Comparison of ENCODE assay signal across 1 cellular context in genomic region chr5:150428106-150428876, GRCh38.
TF ChIP-seq lines count a peak whose summit lies in the region.

No MANE protein-coding gene starts in this region.

TF ChIP-seq in HepG2, 621 proteins besides CTCF, POLR2A, EP300 and RAD21 (continued from another document and continues in another):
- TF ChIP-seq POLR2G (IDR thresholded peaks at IDR 0.05; ENCODE audit: low read depth, low read length): peak; percentile 83
- no peak for TF ChIP-seq ELK4 (CRISPR knock-in tag; IDR thresholded peaks at IDR 0.05; ENCODE audit: borderline replicate concordance)
- no peak for TF ChIP-seq RORA (CRISPR knock-in tag; IDR thresholded peaks at IDR 0.05)
- no peak for TF ChIP-seq MIER2 (CRISPR knock-in tag; IDR thresholded peaks at IDR 0.05)
- TF ChIP-seq HDAC2 (CRISPR knock-in tag; IDR thresholded peaks at IDR 0.05): peak; percentile 22; the same call in 1 of the 2 replicates
- TF ChIP-seq, protein P1, sequence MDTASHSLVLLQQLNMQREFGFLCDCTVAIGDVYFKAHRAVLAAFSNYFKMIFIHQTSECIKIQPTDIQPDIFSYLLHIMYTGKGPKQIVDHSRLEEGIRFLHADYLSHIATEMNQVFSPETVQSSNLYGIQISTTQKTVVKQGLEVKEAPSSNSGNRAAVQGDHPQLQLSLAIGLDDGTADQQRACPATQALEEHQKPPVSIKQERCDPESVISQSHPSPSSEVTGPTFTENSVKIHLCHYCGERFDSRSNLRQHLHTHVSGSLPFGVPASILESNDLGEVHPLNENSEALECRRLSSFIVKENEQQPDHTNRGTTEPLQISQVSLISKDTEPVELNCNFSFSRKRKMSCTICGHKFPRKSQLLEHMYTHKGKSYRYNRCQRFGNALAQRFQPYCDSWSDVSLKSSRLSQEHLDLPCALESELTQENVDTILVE (CRISPR knock-in tag; IDR thresholded peaks at IDR 0.05): no peak
- no peak for TF ChIP-seq ZNF816 (CRISPR knock-in tag; IDR thresholded peaks at IDR 0.05; ENCODE audit: borderline replicate concordance)
- TF ChIP-seq E2F1 (CRISPR knock-in tag; IDR thresholded peaks at IDR 0.05): no peak
- peak; percentile 46; the same call in 1 of the 2 replicates for TF ChIP-seq ZNF598 (CRISPR knock-in tag; IDR thresholded peaks at IDR 0.05; ENCODE audit: borderline replicate concordance)
- TF ChIP-seq BORCS8-MEF2B (CRISPR knock-in tag; IDR thresholded peaks at IDR 0.05): 0 out of 2 replicates have a peak, but pooled peaks have one; percentile 29
- TF ChIP-seq ASH2L (IDR thresholded peaks at IDR 0.05; ENCODE audit: insufficient read length, low read depth, low read length): peak; percentile 88
- TF ChIP-seq YEATS4 (CRISPR knock-in tag; IDR thresholded peaks at IDR 0.05; ENCODE audit: borderline replicate concordance): no peak; the same call in 1 of the 2 replicates
- TF ChIP-seq, protein P2, sequence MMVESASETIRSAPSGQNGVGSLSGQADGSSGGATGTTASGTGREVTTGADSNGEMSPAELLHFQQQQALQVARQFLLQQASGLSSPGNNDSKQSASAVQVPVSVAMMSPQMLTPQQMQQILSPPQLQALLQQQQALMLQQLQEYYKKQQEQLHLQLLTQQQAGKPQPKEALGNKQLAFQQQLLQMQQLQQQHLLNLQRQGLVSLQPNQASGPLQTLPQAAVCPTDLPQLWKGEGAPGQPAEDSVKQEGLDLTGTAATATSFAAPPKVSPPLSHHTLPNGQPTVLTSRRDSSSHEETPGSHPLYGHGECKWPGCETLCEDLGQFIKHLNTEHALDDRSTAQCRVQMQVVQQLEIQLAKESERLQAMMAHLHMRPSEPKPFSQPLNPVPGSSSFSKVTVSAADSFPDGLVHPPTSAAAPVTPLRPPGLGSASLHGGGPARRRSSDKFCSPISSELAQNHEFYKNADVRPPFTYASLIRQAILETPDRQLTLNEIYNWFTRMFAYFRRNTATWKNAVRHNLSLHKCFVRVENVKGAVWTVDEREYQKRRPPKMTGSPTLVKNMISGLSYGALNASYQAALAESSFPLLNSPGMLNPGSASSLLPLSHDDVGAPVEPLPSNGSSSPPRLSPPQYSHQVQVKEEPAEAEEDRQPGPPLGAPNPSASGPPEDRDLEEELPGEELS (CRISPR knock-in tag; IDR thresholded peaks at IDR 0.05): peak; percentile 5; the same call in 1 of the 2 replicates
- TF ChIP-seq, protein P3, sequence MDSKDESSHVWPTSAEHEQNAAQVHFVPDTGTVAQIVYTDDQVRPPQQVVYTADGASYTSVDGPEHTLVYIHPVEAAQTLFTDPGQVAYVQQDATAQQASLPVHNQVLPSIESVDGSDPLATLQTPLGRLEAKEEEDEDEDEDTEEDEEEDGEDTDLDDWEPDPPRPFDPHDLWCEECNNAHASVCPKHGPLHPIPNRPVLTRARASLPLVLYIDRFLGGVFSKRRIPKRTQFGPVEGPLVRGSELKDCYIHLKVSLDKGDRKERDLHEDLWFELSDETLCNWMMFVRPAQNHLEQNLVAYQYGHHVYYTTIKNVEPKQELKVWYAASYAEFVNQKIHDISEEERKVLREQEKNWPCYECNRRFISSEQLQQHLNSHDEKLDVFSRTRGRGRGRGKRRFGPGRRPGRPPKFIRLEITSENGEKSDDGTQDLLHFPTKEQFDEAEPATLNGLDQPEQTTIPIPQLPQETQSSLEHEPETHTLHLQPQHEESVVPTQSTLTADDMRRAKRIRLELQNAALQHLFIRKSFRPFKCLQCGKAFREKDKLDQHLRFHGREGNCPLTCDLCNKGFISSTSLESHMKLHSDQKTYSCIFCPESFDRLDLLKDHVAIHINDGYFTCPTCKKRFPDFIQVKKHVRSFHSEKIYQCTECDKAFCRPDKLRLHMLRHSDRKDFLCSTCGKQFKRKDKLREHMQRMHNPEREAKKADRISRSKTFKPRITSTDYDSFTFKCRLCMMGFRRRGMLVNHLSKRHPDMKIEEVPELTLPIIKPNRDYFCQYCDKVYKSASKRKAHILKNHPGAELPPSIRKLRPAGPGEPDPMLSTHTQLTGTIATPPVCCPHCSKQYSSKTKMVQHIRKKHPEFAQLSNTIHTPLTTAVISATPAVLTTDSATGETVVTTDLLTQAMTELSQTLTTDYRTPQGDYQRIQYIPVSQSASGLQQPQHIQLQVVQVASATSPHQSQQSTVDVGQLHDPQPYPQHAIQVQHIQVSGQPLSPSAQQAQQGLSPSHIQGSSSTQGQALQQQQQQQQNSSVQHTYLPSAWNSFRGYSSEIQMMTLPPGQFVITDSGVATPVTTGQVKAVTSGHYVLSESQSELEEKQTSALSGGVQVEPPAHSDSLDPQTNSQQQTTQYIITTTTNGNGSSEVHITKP (CRISPR knock-in tag; IDR thresholded peaks at IDR 0.05; ENCODE audit: low read depth): no peak
- peak; percentile 75 for TF ChIP-seq PAXIP1 (CRISPR knock-in tag; conservative IDR thresholded peaks at IDR 0.05)
- TF ChIP-seq ZNF430 (CRISPR knock-in tag; IDR thresholded peaks at IDR 0.05): peak; percentile 76
- no peak for TF ChIP-seq E2F5 (CRISPR knock-in tag; conservative IDR thresholded peaks at IDR 0.05)
- peak; percentile 64; the same call in 1 of the 2 replicates for TF ChIP-seq MYC (CRISPR knock-in tag; IDR thresholded peaks at IDR 0.05; ENCODE audit: borderline replicate concordance)
- TF ChIP-seq ATF7 (IDR thresholded peaks at IDR 0.05): no peak
- no peak for TF ChIP-seq ATF7 (CRISPR knock-in tag; IDR thresholded peaks at IDR 0.05)
- peak; percentile 59 for TF ChIP-seq SAP130 (CRISPR knock-in tag; IDR thresholded peaks at IDR 0.05; ENCODE audit: low read depth)
- 0 out of 2 replicates have a peak, but pooled peaks have one; percentile 55 for TF ChIP-seq ZNF644 (CRISPR knock-in tag; IDR thresholded peaks at IDR 0.05; ENCODE audit: low read depth)
- TF ChIP-seq NCOR1 (IDR thresholded peaks at IDR 0.05; ENCODE audit: borderline replicate concordance, low read length): 0 out of 2 replicates have a peak, but pooled peaks have one; percentile 57
- peak; percentile 71; the same call in 1 of the 2 replicates for TF ChIP-seq STAT6 (CRISPR knock-in tag; IDR thresholded peaks at IDR 0.05; ENCODE audit: borderline replicate concordance)
- peak; percentile 54; the same call in 1 of the 2 replicates for TF ChIP-seq IRF9 (CRISPR knock-in tag; IDR thresholded peaks at IDR 0.05; ENCODE audit: borderline replicate concordance)
- no peak for TF ChIP-seq NKX3-1 (CRISPR knock-in tag; IDR thresholded peaks at IDR 0.05)
- no peak for TF ChIP-seq HDAC6 (IDR thresholded peaks at IDR 0.05; ENCODE audit: low read depth, low read length)
- TF ChIP-seq ZNF253 (CRISPR knock-in tag; IDR thresholded peaks at IDR 0.05; ENCODE audit: borderline replicate concordance): no peak
- 0 out of 2 replicates have a peak, but pooled peaks have one; percentile 8 for TF ChIP-seq ZNF678 (CRISPR knock-in tag; IDR thresholded peaks at IDR 0.05)
- TF ChIP-seq MAFK (conservative IDR thresholded peaks at IDR 0.05 in 1 of 2, IDR thresholded peaks at IDR 0.05 in 1 of 2; ENCODE audit: low read length in 2 of 2): 0 out of 4 replicates have a peak, but pooled peaks of 1 of the 2 experiments have one; percentile 1
- TF ChIP-seq, protein P4, sequence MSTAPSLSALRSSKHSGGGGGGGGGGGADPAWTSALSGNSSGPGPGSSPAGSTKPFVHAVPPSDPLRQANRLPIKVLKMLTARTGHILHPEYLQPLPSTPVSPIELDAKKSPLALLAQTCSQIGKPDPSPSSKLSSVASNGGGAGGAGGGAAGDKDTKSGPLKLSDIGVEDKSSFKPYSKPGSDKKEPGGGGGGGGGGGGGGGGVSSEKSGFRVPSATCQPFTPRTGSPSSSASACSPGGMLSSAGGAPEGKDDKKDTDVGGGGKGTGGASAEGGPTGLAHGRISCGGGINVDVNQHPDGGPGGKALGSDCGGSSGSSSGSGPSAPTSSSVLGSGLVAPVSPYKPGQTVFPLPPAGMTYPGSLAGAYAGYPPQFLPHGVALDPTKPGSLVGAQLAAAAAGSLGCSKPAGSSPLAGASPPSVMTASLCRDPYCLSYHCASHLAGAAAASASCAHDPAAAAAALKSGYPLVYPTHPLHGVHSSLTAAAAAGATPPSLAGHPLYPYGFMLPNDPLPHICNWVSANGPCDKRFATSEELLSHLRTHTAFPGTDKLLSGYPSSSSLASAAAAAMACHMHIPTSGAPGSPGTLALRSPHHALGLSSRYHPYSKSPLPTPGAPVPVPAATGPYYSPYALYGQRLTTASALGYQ (CRISPR knock-in tag; IDR thresholded peaks at IDR 0.05): no peak
- TF ChIP-seq ZC3H4 (CRISPR knock-in tag; IDR thresholded peaks at IDR 0.05; ENCODE audit: borderline replicate concordance): no peak
- TF ChIP-seq MIER3 (CRISPR knock-in tag; IDR thresholded peaks at IDR 0.05; ENCODE audit: borderline replicate concordance): peak; percentile 16; the same call in 1 of the 2 replicates
- TF ChIP-seq IRF2 (CRISPR knock-in tag; IDR thresholded peaks at IDR 0.05): peak; percentile 38; the same call in 1 of the 2 replicates
- TF ChIP-seq ZNF615 (CRISPR knock-in tag; IDR thresholded peaks at IDR 0.05; ENCODE audit: borderline replicate concordance): no peak
- peak; percentile 98 for TF ChIP-seq ZNF263 (CRISPR knock-in tag; IDR thresholded peaks at IDR 0.05)
- peak; percentile 69 for TF ChIP-seq ZNF350 (CRISPR knock-in tag; IDR thresholded peaks at IDR 0.05; ENCODE audit: borderline replicate concordance, low read depth)
- TF ChIP-seq ELF3 (CRISPR knock-in tag; IDR thresholded peaks at IDR 0.05): 0 out of 2 replicates have a peak, but pooled peaks have one; percentile 11
- TF ChIP-seq SMAD3 (CRISPR knock-in tag; IDR thresholded peaks at IDR 0.05): peak; percentile 67
- TF ChIP-seq CCDC6 (CRISPR knock-in tag; IDR thresholded peaks at IDR 0.05): peak; percentile 28; the same call in 1 of the 2 replicates
- TF ChIP-seq CCAR2 (optimal IDR thresholded peaks at IDR 0.05; ENCODE audit: low read depth, low read length): no peak
